Comparison of ENCODE assay signal across 9 cellular contexts in genomic region chr14:69625299-69626131, GRCh38. TPM values are rescaled to one million over a fixed set of nuclear protein-coding genes. Genes with fewer than 3 reads are reported as not detected.
DNase-seq lines count a peak whose midpoint lies in the region; ATAC-seq and TF ChIP-seq lines count a peak whose summit lies in the region.
"Had no signal": no experiment of that assay in that cellular context is flagged by ENCODE, and none has a peak within 500 bp of the region (broad histone marks: within the 10 kb centered on the region; RNA-seq: fewer than 3 reads in every experiment).

No MANE protein-coding gene starts in this region.

- ATAC-seq in GM18519 (IDR thresholded peaks at IDR 0.05; ENCODE audit: low FRiP score, unreplicated experiment): peak; percentile 54
- peak; percentile 82 for ATAC-seq in HG02981 (IDR thresholded peaks at IDR 0.05; ENCODE audit: unreplicated experiment)

- DNase-seq in T-helper 2 cell (peak; percentile 26 to 91 (median 60)), amygdala (lab: John Stamatoyannopoulos, UW) (peak in 32 of 56 donors; percentile 12 to 66 (median 34)), HCEC 1CT (no peak), NCI-H2196 (lab: John Stamatoyannopoulos, UW; ENCODE audit: unreplicated experiment) (no peak)
- peak; percentile 36 to 46 for DNase-seq in stimulated activated CD8-positive, alpha-beta memory T cell treated with anti-CD3 and anti-CD28 coated beads, Interleukin-2, amount 100 ng/mL, for 1 hour (ENCODE audit: low read depth in 2 of 2)

- TF ChIP-seq CTCF in liver (IDR thresholded peaks at IDR 0.05; ENCODE audit: low read depth, low read length, missing input control): no peak

- no peak overlapping the region for H3K4me3 ChIP-seq in liver (ENCODE audit: low read depth in 1 of 3, low read length in 3 of 3)

- peaks cover 3 to 32% (median 24%) of the 10 kb centered on the region in 4 donors for H3K4me1 ChIP-seq in liver (ENCODE audit: control insufficient read depth in 4 of 4, insufficient read depth in 4 of 4, low read length in 3 of 4)

- H3K9ac ChIP-seq in liver (ENCODE audit: low read depth in 1 of 2, low read length in 2 of 2): peak overlapping the region in 1 of 2 donors; percentile 10

- TF ChIP-seq RAD21 in liver (IDR thresholded peaks at IDR 0.05): peak in 1 of 2 donors; percentile 40

- no peaks in the 10 kb centered on the region for H3K36me3 ChIP-seq in liver (ENCODE audit: control insufficient read depth in 4 of 4, insufficient read depth in 3 of 4, low read depth in 1 of 4, low read length in 3 of 4)

- H3K27ac ChIP-seq in liver (ENCODE audit: low read depth in 1 of 2, low read length in 2 of 2): peak overlapping the region; percentile 48 to 62

- H3K9me3 ChIP-seq in liver (ENCODE audit: control insufficient read depth in 4 of 4, low read length in 3 of 4): no peaks in the 10 kb centered on the region

- WGBS in liver: 60% methylated on average over 11 of the region's 11 CpGs

- H3K27me3 ChIP-seq in liver (ENCODE audit: control insufficient read depth in 4 of 4, insufficient read depth in 4 of 4, low read length in 3 of 4): no peaks in the 10 kb centered on the region

TF ChIP-seq in liver, 16 proteins besides CTCF, POLR2A, EP300 and RAD21:
- no peak for TF ChIP-seq ZBTB33 (IDR thresholded peaks at IDR 0.05)
- peak; percentile 22 for TF ChIP-seq YY1 (IDR thresholded peaks at IDR 0.05)
- peak; percentile 87 for TF ChIP-seq NR2F2 (IDR thresholded peaks at IDR 0.05)
- peak; percentile 23 for TF ChIP-seq MAX (IDR thresholded peaks at IDR 0.05)
- TF ChIP-seq RXRA (IDR thresholded peaks at IDR 0.05): peak in 1 of 2 donors; percentile 34
- TF ChIP-seq TAF1 (conservative IDR thresholded peaks at IDR 0.05): no peak
- peak; percentile 31 for TF ChIP-seq SP1 (IDR thresholded peaks at IDR 0.05)
TF ChIP-seq in liver: peak in this region for 5.

RNA-seq across cellular contexts. Expression of gene SUSD6, which starts 14.1 kb away (rescaled TPM):
- total RNA-seq in liver: 10 to 100 TPM in 1 of 2 donors, 1 to 10 TPM in 1; 7.9 to 10.8 TPM
- 1 to 10 TPM; 6.8 to 7.4 TPM for polyA plus RNA-seq in liver

RNA-seq across cellular contexts. Expression of gene CCDC177, which starts 50.8 kb away (rescaled TPM):
- total RNA-seq in liver: not detected
- under 1 TPM in 1 of 2 donors, not detected in 1; 0.08 TPM for polyA plus RNA-seq in liver
- total RNA-seq: T-helper 2 cell treated with Interferon-gamma antibody and Interleukin-4, amounts not matched to agents 100 ng/mL and 5 ng/mL, for 36 hours had no signal

Comparison
In these comparisons a context has a peak if more than half of its experiments do, and no peak if none do; other contexts are left out.
1. DNase-seq: peak in T-helper 2 cell (5 of 5), amygdala (32 of 56) and stimulated activated CD8-positive, alpha-beta memory T cell treated with anti-CD3 and anti-CD28 coated beads, Interleukin-2, amount 100 ng/mL, for 1 hour (2 of 2); none in HCEC 1CT (single experiment) and NCI-H2196 (single experiment).